19 cellular contexts compared by ENCODE assay signal in the genomic region with DNA sequence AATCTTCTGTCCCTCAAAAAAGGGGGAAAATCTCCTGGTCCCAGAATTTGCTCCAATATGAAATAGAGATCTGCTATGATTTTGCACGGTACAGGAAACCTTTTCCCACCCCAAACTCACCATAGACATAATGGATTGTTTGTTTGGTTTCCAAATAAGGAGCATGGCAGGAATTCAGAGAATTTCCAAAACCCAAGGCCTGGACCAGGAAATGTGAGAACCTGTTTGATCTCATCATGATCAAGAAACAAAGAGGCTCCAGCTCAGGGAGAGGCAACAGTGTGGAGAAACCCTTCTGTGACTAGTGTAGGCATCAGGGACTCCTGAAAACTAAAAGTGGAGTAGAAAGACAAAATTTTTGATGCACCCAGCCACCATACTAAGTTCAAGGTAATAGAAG.
DNase-seq lines count a peak whose midpoint lies in the region; ATAC-seq, FAIRE-seq and TF ChIP-seq lines count a peak whose summit lies in the region.
"Had no signal": no experiment of that assay in that cellular context is flagged by ENCODE, and none has a peak within 500 bp of the region (broad histone marks: within the 10 kb centered on the region; RNA-seq: fewer than 3 reads in every experiment).

No MANE protein-coding gene starts in this region.

- DNase-seq in astrocyte of the cerebellum (ENCODE audit: low read depth) = peak; percentile 18
- DNase-seq in left kidney (ENCODE audit: low read depth, low spot score) = peak; percentile 3
- peak; percentile 30 for DNase-seq in urothelium cell line (ENCODE audit: low spot score)
- DNase-seq in left lung = no peak
- no peak for DNase-seq in NCI-H1436 (lab: John Stamatoyannopoulos, UW)
- no peak for DNase-seq in stimulated activated naive CD4-positive, alpha-beta T cell treated with Interleukin-2 at 50 U/mL for 16 hours (lab: John Stamatoyannopoulos, UW)
- DNase-seq: AML-193, KBM-7, NCI-H146, NCI-H2081, NCI-H2227 treated with DMSO at 0.1 percent for 48 hours, NCI-H524, Right ventricle myocardium superior had no signal

- no peaks in the 10 kb centered on the region for H3K36me3 ChIP-seq in HUES64 (ENCODE audit: insufficient read depth, low read length)
- H3K36me3 ChIP-seq in left lung = no peaks in the 10 kb centered on the region

- H3K9me3 ChIP-seq in HUES64 (ENCODE audit: insufficient read depth, low read depth, low read length) (no peaks in the 10 kb centered on the region), left lung (no peaks in the 10 kb centered on the region)
- H3K9me3 ChIP-seq: Caco-2 had no signal

- TF ChIP-seq CTCF in astrocyte of the cerebellum (IDR thresholded peaks at IDR 0.05; ENCODE audit: low read depth, low read length, missing control alignments) (no peak), left lung (IDR thresholded peaks at IDR 0.05) (no peak)

- peaks cover 8% of the 10 kb centered on the region for H3K4me1 ChIP-seq in HUES64 (ENCODE audit: insufficient read depth, low read length)
- H3K4me1 ChIP-seq in left lung = no peaks in the 10 kb centered on the region

- H3K27me3 ChIP-seq in HUES64 (ENCODE audit: insufficient read depth, low read length) = no peaks in the 10 kb centered on the region
- no peaks in the 10 kb centered on the region for H3K27me3 ChIP-seq in left lung

- no peak overlapping the region for H3K9ac ChIP-seq in HUES64 (ENCODE audit: low read depth, low read length)

- ATAC-seq in left lung = no peak
- ATAC-seq: HCT116, SK-N-SH treated with all-trans-retinoic acid at 6 μM for 48 hours had no signal

- no peak overlapping the region for H3K4me3 ChIP-seq in HUES64 (ENCODE audit: low read length)
- H3K4me3 ChIP-seq in astrocyte of the cerebellum (ENCODE audit: low read depth, low read length) = no peak overlapping the region
- no peak overlapping the region for H3K4me3 ChIP-seq in left lung

- no peak for FAIRE-seq in urothelium cell line (lab: Jason Lieb, UNC)
- FAIRE-seq: RCC 7860 had no signal

- intact Hi-C loops in left lung (cut with DNase I) = no loop called here

- in situ Hi-C loops in astrocyte of the cerebellum (cut with HindIII; ENCODE audit: low sequenced_read_pairs) = no loop called here

- H3K27ac ChIP-seq in HUES64 (ENCODE audit: low read depth, low read length) (peak overlapping the region; percentile 36; the same call in 1 of the 2 replicates), left lung (no peak overlapping the region)
- H3K27ac ChIP-seq: HL-60 had no signal

- WGBS in HUES64 = no CpG with 5 or more reads among the region's 1 CpG

Comparison
In these comparisons a context has a peak if more than half of its experiments do, and no peak if none do; other contexts are left out.
1. DNase-seq: peak in astrocyte of the cerebellum (single experiment), left kidney (single experiment) and urothelium cell line (single experiment); none in left lung (0 of 2), NCI-H1436 (single experiment) and stimulated activated naive CD4-positive, alpha-beta T cell treated with Interleukin-2 at 50 U/mL for 16 hours (single experiment).